Comparison of ENCODE assay signal across 17 cellular contexts in the genomic region with DNA sequence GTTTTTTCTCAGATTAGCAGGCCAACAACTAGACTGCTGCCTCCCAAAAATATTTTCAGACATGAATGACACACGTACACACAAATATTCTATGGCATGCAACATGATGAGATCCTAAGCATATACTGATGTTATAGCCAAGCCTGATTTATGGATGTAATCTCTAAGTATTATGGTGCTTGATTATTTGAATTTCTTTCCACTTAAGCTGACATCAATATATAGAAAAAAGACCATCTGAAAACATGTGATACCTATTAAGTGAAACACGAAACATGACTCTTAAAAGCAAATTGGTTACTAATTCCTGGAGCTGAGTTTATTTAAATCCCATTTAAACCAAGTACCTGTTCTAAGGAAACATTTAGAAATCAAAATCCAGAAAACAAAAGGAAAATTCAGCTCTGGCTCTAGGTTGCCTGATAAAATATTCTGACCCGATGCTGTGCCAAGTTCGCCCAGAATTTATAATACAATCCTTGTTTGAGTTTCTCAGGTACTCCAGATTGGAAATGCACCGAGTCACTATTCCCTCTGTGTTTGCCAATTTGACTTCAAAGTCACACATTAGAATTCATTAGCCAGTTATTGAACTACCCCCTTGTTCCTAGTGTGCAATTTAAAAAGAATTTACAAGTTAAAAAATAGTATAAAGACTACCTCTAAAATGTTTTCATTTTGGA.
DNase-seq lines count a peak whose midpoint lies in the region; ATAC-seq and TF ChIP-seq lines count a peak whose summit lies in the region.
"Had no signal": no experiment of that assay in that cellular context is flagged by ENCODE, and none has a peak within 500 bp of the region (broad histone marks: within the 10 kb centered on the region; RNA-seq: fewer than 3 reads in every experiment).

No MANE protein-coding gene starts in this region.

- DNase-seq in NCI-H748 (lab: John Stamatoyannopoulos, UW; ENCODE audit: unreplicated experiment) (peak; percentile 23), NCI-H748 treated with DMSO at 0.1 percent for 48 hours (lab: John Stamatoyannopoulos, UW) (no peak), NCI-H2196 (lab: John Stamatoyannopoulos, UW; ENCODE audit: unreplicated experiment) (peak; percentile 40), vagina (ENCODE audit: extremely low spot score in 2 of 2) (no peak)
- DNase-seq: Caco-2, DND-41, MM.1S, NCI-H1436 treated with DMSO at 0.1 percent for 48 hours, NCI-H82, SIG-M5, T-helper 17 cell had no signal

- no peak for TF ChIP-seq POLR2A in vagina (IDR thresholded peaks at IDR 0.05)

- H3K27ac ChIP-seq in vagina, result no peak overlapping the region

- peaks cover 4 to 30% (median 11%) of the 10 kb centered on the region in 5 experiments for H3K9me3 Mint-ChIP-seq in brain

- no peak overlapping the region for H3K4me3 ChIP-seq in vagina

- H3K27ac Mint-ChIP-seq in brain, result peak overlapping the region in 4 of 5 experiments; percentile 47 to 77 (median 66)
- H3K27ac Mint-ChIP-seq: T-helper 17 cell had no signal

- no peak for ATAC-seq in HG02588 (IDR thresholded peaks at IDR 0.05; ENCODE audit: unreplicated experiment)
- ATAC-seq in GM21737 (IDR thresholded peaks at IDR 0.05; ENCODE audit: unreplicated experiment), result no peak
- no peak for ATAC-seq in GM18870 (IDR thresholded peaks at IDR 0.05; ENCODE audit: unreplicated experiment)
- ATAC-seq: HepG2, T-helper 17 cell had no signal

- H3K4me3 Mint-ChIP-seq in brain, result peak overlapping the region in 1 of 5 experiments; percentile 56
- H3K4me3 Mint-ChIP-seq: CD14-positive monocyte, T-helper 17 cell had no signal

- H3K36me3 Mint-ChIP-seq in brain, result no peaks in the 10 kb centered on the region
- H3K36me3 Mint-ChIP-seq: CD14-positive monocyte had no signal

- H3K27me3 ChIP-seq in vagina, result no peaks in the 10 kb centered on the region

- no peaks in the 10 kb centered on the region for H3K36me3 ChIP-seq in vagina

- H3K9me3 ChIP-seq in vagina, result no peaks in the 10 kb centered on the region
- H3K9me3 ChIP-seq: Caco-2 had no signal

- H3K4me1 Mint-ChIP-seq in brain, result peaks cover 62% of the 10 kb centered on the region
- H3K4me1 Mint-ChIP-seq: T-helper 17 cell had no signal

- TF ChIP-seq CTCF in brain (conservative IDR thresholded peaks at IDR 0.05) (no peak), vagina (IDR thresholded peaks at IDR 0.05) (no peak)

- peaks cover 17% of the 10 kb centered on the region for H3K4me1 ChIP-seq in vagina
- H3K4me1 ChIP-seq: Caco-2 had no signal

- intact Hi-C loops in vagina (cut with DNase I), result no loop called here

- H3K27me3 Mint-ChIP-seq in brain, result peaks cover 4% of the 10 kb centered on the region
- H3K27me3 Mint-ChIP-seq: T-helper 17 cell had no signal

Comparison
In these comparisons a context has a peak if more than half of its experiments do, and no peak if none do; other contexts are left out.
1. DNase-seq: peak in NCI-H748 (single experiment) and NCI-H2196 (single experiment); none in NCI-H748 treated with DMSO at 0.1 percent for 48 hours (single experiment) and vagina (0 of 2).